27 cellular contexts compared by ENCODE assay signal in the genomic region with DNA sequence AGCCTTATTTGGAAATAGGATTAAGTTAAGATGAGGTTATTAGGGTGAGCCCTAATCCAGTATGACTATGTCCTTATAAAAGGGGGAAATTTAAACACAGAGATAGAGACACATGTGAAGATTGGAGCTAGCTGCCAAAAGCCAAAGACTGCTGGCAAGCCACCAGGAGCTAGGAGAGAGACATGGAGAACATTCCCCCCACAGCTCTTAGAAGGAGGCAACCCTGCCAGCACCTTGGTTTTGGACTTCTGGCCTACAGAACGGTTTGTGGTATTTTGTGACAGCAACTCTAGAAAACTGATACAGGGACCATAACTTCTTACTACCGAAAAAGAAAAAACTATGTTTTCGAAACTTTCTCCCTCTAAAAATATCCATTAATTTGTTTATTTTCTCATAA.
"Had no signal": no experiment of that assay in that cellular context is flagged by ENCODE, and none has a peak within 500 bp of the region (broad histone marks: within the 10 kb centered on the region; RNA-seq: fewer than 3 reads in every experiment).

No MANE protein-coding gene starts in this region.

- DNase-seq: dorsolateral prefrontal cortex; effector CD4-positive, alpha-beta T cell; foreskin keratinocyte; heart left ventricle; left cardiac atrium; mesenchymal stem cell; mucosa of descending colon; naive thymus-derived CD4-positive, alpha-beta T cell; right lobe of liver; stimulated activated CD4-positive, alpha-beta T cell treated with anti-CD3 and anti-CD28 coated beads, Interleukin-12 subunit alpha, Interleukin-12 subunit beta, amount 100 ng/mL, for 4 hours; stimulated activated CD4-positive, alpha-beta T cell treated with anti-CD3 and anti-CD28 coated beads, Interleukin-1b, Interleukin-23, amount 100 ng/mL, for 48 hours; stimulated activated CD4-positive, alpha-beta T cell treated with anti-CD3 and anti-CD28 coated beads, Interleukin-4, amount 100 ng/mL, for 1 hour; stimulated activated CD8-positive, alpha-beta memory T cell treated with anti-CD3 and anti-CD28 coated beads, Interleukin-4, amount 100 ng/mL, for 48 hours; stimulated activated naive CD4-positive, alpha-beta T cell; stomach; thyroid gland; trophoblast cell had no signal

- H3K4me3 ChIP-seq: dorsolateral prefrontal cortex, gastroesophageal sphincter, heart left ventricle, hepatocyte, left lung, mucosa of descending colon, neural progenitor cell, right lobe of liver, smooth muscle cell, stomach, thyroid gland had no signal

- H3K4me3 Mint-ChIP-seq: mesothelial cell of epicardium; naive thymus-derived CD4-positive, alpha-beta T cell; nephron; neural progenitor cell had no signal

- H3K9ac ChIP-seq: neural progenitor cell, parathyroid adenoma had no signal

- H3K27ac Mint-ChIP-seq: mesothelial cell of epicardium; naive thymus-derived CD4-positive, alpha-beta T cell; neural progenitor cell; progenitor cell of endocrine pancreas had no signal

- ATAC-seq: foreskin keratinocyte; gastroesophageal sphincter; heart left ventricle; left cardiac atrium; left lung; mucosa of descending colon; naive thymus-derived CD4-positive, alpha-beta T cell; right lobe of liver had no signal

- H3K4me1 Mint-ChIP-seq: naive thymus-derived CD4-positive, alpha-beta T cell; neural progenitor cell had no signal

- H3K79me2 ChIP-seq: hepatocyte, parathyroid adenoma had no signal

- H3K4me2 ChIP-seq: hepatocyte, neural progenitor cell, smooth muscle cell had no signal

- H3K27me3 Mint-ChIP-seq: naive thymus-derived CD4-positive, alpha-beta T cell; progenitor cell of endocrine pancreas had no signal

- FAIRE-seq: colon had no signal

- H3K36me3 Mint-ChIP-seq: naive thymus-derived CD4-positive, alpha-beta T cell; neural progenitor cell had no signal

- H3K4me1 ChIP-seq: foreskin keratinocyte, left lung, neural progenitor cell, parathyroid adenoma, right lobe of liver, stomach, thyroid gland had no signal

- H3K9me3 Mint-ChIP-seq: neural progenitor cell had no signal

- H3K9me3 ChIP-seq: gastroesophageal sphincter, heart left ventricle, left lung, mucosa of descending colon, right lobe of liver, stomach, thyroid gland had no signal

- H3K36me3 ChIP-seq: gastroesophageal sphincter, heart left ventricle, left lung, neural progenitor cell, right lobe of liver, stomach, thyroid gland had no signal

- H2AFZ ChIP-seq: hepatocyte, neural progenitor cell, parathyroid adenoma had no signal

- H3K27me3 ChIP-seq: dorsolateral prefrontal cortex, foreskin keratinocyte, gastroesophageal sphincter, heart left ventricle, hepatocyte, left lung, neural progenitor cell, right lobe of liver, stomach, thyroid gland had no signal

- H3K27ac ChIP-seq: dorsolateral prefrontal cortex, foreskin keratinocyte, heart left ventricle, hepatocyte, left lung, neural progenitor cell, parathyroid adenoma, right lobe of liver, stomach, thyroid gland had no signal
